8 cellular contexts compared by ENCODE assay signal in the genomic region with DNA sequence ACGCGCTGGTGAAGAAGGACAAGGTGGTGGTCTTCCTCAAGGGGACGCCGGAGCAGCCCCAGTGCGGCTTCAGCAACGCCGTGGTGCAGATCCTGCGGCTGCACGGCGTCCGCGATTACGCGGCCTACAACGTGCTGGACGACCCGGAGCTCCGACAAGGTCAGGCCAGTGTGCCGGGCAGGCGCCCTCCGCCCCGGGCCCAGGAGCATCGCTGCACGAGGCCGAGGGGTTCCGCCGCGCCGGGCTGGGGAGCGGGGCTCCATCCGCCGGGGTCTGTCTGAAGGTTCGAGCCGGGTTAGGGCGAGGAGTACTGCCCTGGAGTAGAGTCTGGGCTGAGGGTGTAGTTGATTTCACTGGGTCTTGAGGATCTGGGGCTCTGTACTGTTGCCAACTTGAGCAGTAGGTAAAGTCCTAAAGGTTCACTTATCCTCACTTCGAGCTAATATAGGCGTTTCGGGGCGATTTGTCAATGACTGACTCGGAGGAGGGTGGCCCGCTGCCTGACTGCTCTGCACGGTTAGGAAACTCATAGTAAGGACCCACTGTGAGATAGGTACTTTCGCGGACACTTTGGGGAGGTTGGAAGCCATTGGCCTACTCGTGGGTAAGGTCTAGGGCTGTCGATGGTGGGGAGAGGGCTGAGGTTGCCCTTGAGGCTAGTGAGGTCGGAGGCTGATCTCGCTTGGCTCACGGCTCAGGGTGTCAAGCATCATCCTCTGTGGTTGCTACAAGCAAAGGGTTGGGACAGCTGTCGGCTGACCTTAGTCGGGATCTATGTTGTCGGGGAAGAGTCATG. TPM values are rescaled to one million over a fixed set of nuclear protein-coding genes. Genes with fewer than 3 reads are reported as not detected.
A peak's percentile ranks its signal among the peaks of the same experiment; 100 is the strongest.
DNase-seq lines count a peak whose midpoint lies in the region; ATAC-seq, FAIRE-seq and TF ChIP-seq lines count a peak whose summit lies in the region.

No MANE protein-coding gene starts in this region.

- no peak for ATAC-seq in K562
- no peak for ATAC-seq in lung (ENCODE audit: insufficient read depth, low FRiP score)
- no peak for ATAC-seq in upper lobe of left lung (ENCODE audit: low FRiP score in 2 of 2)

- POLR2A ChIA-PET in K562 (lab: Yijun Ruan, JAX) = interaction anchor here (0.6 to 3.0 kb wide), 4 partner anchors 10 to 93 kb away, joined by 3 to 11 read pairs (median 4); no protein-coding TSS in a partner anchor

- H3K4me1 ChIP-seq in HUES6 (ENCODE audit: control insufficient read depth, insufficient read depth, low read length) (peaks cover 30% of the 10 kb centered on the region), K562 (replicated peaks in 1 of 2; ENCODE audit: control insufficient read depth in 2 of 2, insufficient read depth in 2 of 2, low read length in 2 of 2) (peaks cover 12 to 30% of the 10 kb centered on the region in 2 experiments; a peak in 4 of 5 replicates), lung (ENCODE audit: control insufficient read depth in 2 of 2, insufficient read depth in 2 of 2, low read length in 2 of 2) (peaks cover 12 to 37% of the 10 kb centered on the region in 2 donors), upper lobe of left lung (peaks cover 49 to 81% (median 62%) of the 10 kb centered on the region in 4 donors)

- whole genome bisulfite sequencing in K562 (ENCODE audit: insufficient coverage, low coverage, missing lambda C conversion rate) = 2% methylated on average over 15 of the region's 52 CpGs
- 2% methylated on average over 52 of the region's 52 CpGs for WGBS in lung, 2 donors
- 2 to 5% methylated on average over 14 to 33 of the region's 52 CpGs for WGBS in upper lobe of left lung, 2 donors

- H4K20me1 ChIP-seq in K562 (replicated peaks; ENCODE audit: control insufficient read depth, insufficient read depth, low read length) = peaks cover 23% of the 10 kb centered on the region; the same call in 1 of the 2 replicates

- peak; percentile 22 for DNase-seq in stimulated activated CD4-positive, alpha-beta T cell treated with anti-CD3 and anti-CD28 coated beads, Interleukin-4, amount 100 ng/mL, for 1 hour
- no peak for DNase-seq in stimulated activated CD4-positive, alpha-beta T cell treated with anti-CD3 and anti-CD28 coated beads, Interleukin-4, amount 100 ng/mL, for 24 hours
- DNase-seq in K562 (ENCODE audit: extremely low read depth in 1 of 4, low spot score in 3 of 4) (peak in 3 of 4 experiments; percentile 29 to 51 (median 32)), lung (ENCODE audit: low spot score) (no peak), upper lobe of left lung (no peak), pons (ENCODE audit: low spot score) (no peak), amniotic stem cell (lab: John Stamatoyannopoulos, UW) (no peak)

- TF ChIP-seq POLR2A in K562 (conservative IDR thresholded peaks at IDR 0.05) = no peak
- TF ChIP-seq POLR2A in upper lobe of left lung (IDR thresholded peaks at IDR 0.05) = no peak

- H3K9me3 ChIP-seq in HUES6 (ENCODE audit: control insufficient read depth, insufficient read depth, low read depth, low read length) (no peaks in the 10 kb centered on the region), K562 (replicated peaks; ENCODE audit: control insufficient read depth, insufficient read depth, low read depth, low read length) (no peaks in the 10 kb centered on the region), lung (ENCODE audit: control insufficient read depth in 2 of 2, insufficient read depth in 1 of 2, low read length in 1 of 2) (no peaks in the 10 kb centered on the region), upper lobe of left lung (no peaks in the 10 kb centered on the region)

- H3K27me3 ChIP-seq in HUES6 (ENCODE audit: control insufficient read depth, insufficient read depth, low read length) = no peaks in the 10 kb centered on the region
- H3K27me3 ChIP-seq in K562 (ENCODE audit: control insufficient read depth in 2 of 2, insufficient read depth in 2 of 2, low read length in 2 of 2) = no peaks in the 10 kb centered on the region
- no peaks in the 10 kb centered on the region for H3K27me3 ChIP-seq in lung (ENCODE audit: control insufficient read depth, insufficient read depth)
- no peaks in the 10 kb centered on the region for H3K27me3 ChIP-seq in upper lobe of left lung

- no peak for FAIRE-seq in K562 (lab: Jason Lieb, UNC)

- H3K9ac ChIP-seq in HUES6 (ENCODE audit: low read length) (peak overlapping the region; percentile 85), K562 (ENCODE audit: insufficient read depth in 1 of 2, low read depth in 2 of 2, low read length in 2 of 2) (peak overlapping the region; percentile 89 to 97)

- CTCF ChIA-PET in K562 (lab: Yijun Ruan, JAX; ENCODE audit: low intra/inter-chr PET ratio) = no interaction called here

- H3K27ac ChIP-seq in HUES6 (ENCODE audit: low read depth, low read length) (no peak overlapping the region; the same call in 1 of the 2 replicates), K562 (ENCODE audit: extremely low read depth, low read depth, low read length) (peak overlapping the region; percentile 94), lung (ENCODE audit: low read depth in 1 of 2, low read length in 1 of 2) (peak overlapping the region; percentile 69 to 73), upper lobe of left lung (peak overlapping the region in 3 of 4 donors; percentile 81 to 86 (median 82))

- H3K4me2 ChIP-seq in K562 (ENCODE audit: insufficient read depth, low read length) = peak overlapping the region; percentile 100

- peak overlapping the region; percentile 96 for H3K4me3 ChIP-seq in HUES6 (ENCODE audit: low read depth, low read length)
- H3K4me3 ChIP-seq in K562 = peak overlapping the region; percentile 86
- H3K4me3 ChIP-seq in lung = peak overlapping the region; percentile 98
- peak overlapping the region; percentile 85 to 90 (median 88) for H3K4me3 ChIP-seq in upper lobe of left lung

- TF ChIP-seq EP300 in K562 (IDR thresholded peaks at IDR 0.05; ENCODE audit: low read length) (no peak), upper lobe of left lung (IDR thresholded peaks at IDR 0.05) (no peak)

- peaks cover 17% of the 10 kb centered on the region for H3K36me3 ChIP-seq in HUES6 (ENCODE audit: control insufficient read depth, insufficient read depth, low read length)
- H3K36me3 ChIP-seq in K562 (ENCODE audit: control insufficient read depth, insufficient read depth, low read length) = peaks cover 33% of the 10 kb centered on the region; the same call in 2 of the 3 replicates
- no peaks in the 10 kb centered on the region for H3K36me3 ChIP-seq in lung (ENCODE audit: control insufficient read depth in 2 of 2, insufficient read depth in 2 of 2, low read length in 2 of 2)
- no peaks in the 10 kb centered on the region for H3K36me3 ChIP-seq in upper lobe of left lung

- BruUV-seq in K562 (replicated peaks; lab: Mats Ljungman, UMichigan) = no TSS peak

- intact Hi-C loops in K562 (cut with micrococcal nuclease) = no loop called here

- H2AFZ ChIP-seq in K562 (ENCODE audit: low read depth, low read length) = no peak overlapping the region

- in situ Hi-C loops in K562 (cut with MboI) = no loop called here

- no peaks in the 10 kb centered on the region for H3K9me1 ChIP-seq in K562 (ENCODE audit: control insufficient read depth, insufficient read depth, low read length)

- TF ChIP-seq RAD21 in K562 (CRISPR knock-in tag; conservative IDR thresholded peaks at IDR 0.05 in 1 of 2, IDR thresholded peaks at IDR 0.05 in 1 of 2) = no peak

- no peak for TF ChIP-seq CTCF in K562 (IDR thresholded peaks at IDR 0.05 in 2 of 3, conservative IDR thresholded peaks at IDR 0.05 in 1 of 3; ENCODE audit: insufficient read depth in 2 of 3, low read depth in 1 of 3, low read length in 3 of 3)
- no peak for TF ChIP-seq CTCF in lung (IDR thresholded peaks at IDR 0.05; ENCODE audit: control extremely low read depth, extremely low read depth)
- peak in 1 of 6 experiments; percentile 8 for TF ChIP-seq CTCF in upper lobe of left lung (IDR thresholded peaks at IDR 0.05)

- peaks cover 96% of the 10 kb centered on the region for H3K79me2 ChIP-seq in K562 (ENCODE audit: control insufficient read depth, insufficient read depth, low read length)

RNA-seq across cellular contexts. Expression of a gene that starts 0.6 kb away (rescaled TPM):
- 11.5 and 14.3 TPM in 2 replicates for total RNA-seq in K562 (2011; cell fraction: chromatin; rRNA removed; ENCODE audit: low replicate concordance)
- total RNA-seq in K562 (2011; cell fraction: nucleolus; rRNA removed) = 8.3 and 11.6 TPM in 2 replicates
- 19.2 and 24.9 TPM in 2 replicates for total RNA-seq in K562 (2011; cell fraction: nucleoplasm; rRNA removed)
- 78.4 and 97.8 TPM in 2 replicates for total RNA-seq in K562 (2014; rRNA removed)
- total RNA-seq in K562 (2014; rRNA removed; fragmentation: Illumina TruSeq; extraction: Trizol) = 85.5 and 97.4 TPM in 2 replicates
- total RNA-seq in K562 (2015; rRNA removed; fragmentation: Illumina TruSeq; extraction: Trizol) = 56.4 and 57.9 TPM in 2 replicates
- total RNA-seq in K562 (2021) = 66.8 and 68.0 TPM in 2 replicates
- polyA plus RNA-seq in K562 (2011; rRNA removed) = 63.8 and 85.2 TPM in 2 replicates
- polyA plus RNA-seq in K562 (2011; cell fraction: cytosol; rRNA removed) = 31.1 and 72.2 TPM in 2 replicates
- polyA plus RNA-seq in K562 (2011; cell fraction: nucleus; rRNA removed) = 9.8 and 21.8 TPM in 2 replicates
- 53.4 and 78.6 TPM in 2 replicates for polyA plus RNA-seq in K562 (2012)
- polyA plus RNA-seq in K562 (2014; fragmentation: Illumina TruSeq; extraction: Trizol) = 92.8 and 96.8 TPM in 2 replicates
- 10 to 100 TPM; 16.7 to 20.0 TPM for polyA plus RNA-seq in K562 (2014; fragmentation: Nextera tagmentation; extraction: Ambion mirVana)
- polyA plus RNA-seq in K562 (2014; rRNA removed) = 66.4 and 73.9 TPM in 2 replicates
- polyA minus RNA-seq in K562 (2011; rRNA and poly(A)+ RNA removed) = 32.8 and 34.4 TPM in 2 replicates
- polyA minus RNA-seq in K562 (2011; cell fraction: cytosol; rRNA and poly(A)+ RNA removed) = 17.5 and 24.9 TPM in 2 replicates
- polyA minus RNA-seq in K562 (2011; cell fraction: nucleus; rRNA and poly(A)+ RNA removed) = 5.8 and 14.6 TPM in 2 replicates
- 10 to 100 TPM; 22.4 to 35.6 TPM for total RNA-seq in lung
- polyA plus RNA-seq in lung = 10 to 100 TPM; 27.3 to 30.9 TPM
- 10 to 100 TPM; 12.6 to 34.8 (median 25.0) TPM for total RNA-seq in upper lobe of left lung

RNA-seq across cellular contexts. Expression of a gene that starts 19.0 kb away (rescaled TPM):
- 2.1 and 2.6 TPM in 2 replicates for total RNA-seq in K562 (2011; cell fraction: chromatin; rRNA removed; ENCODE audit: low replicate concordance)
- total RNA-seq in K562 (2011; cell fraction: nucleolus; rRNA removed) = 1.2 and 1.3 TPM in 2 replicates
- total RNA-seq in K562 (2011; cell fraction: nucleoplasm; rRNA removed) = 1.8 and 2.3 TPM in 2 replicates
- 0.94 and 2.7 TPM in 2 replicates for total RNA-seq in K562 (2014; rRNA removed)
- total RNA-seq in K562 (2014; rRNA removed; fragmentation: Illumina TruSeq; extraction: Trizol) = 0.55 and 0.67 TPM in 2 replicates
- 0.47 and 0.79 TPM in 2 replicates for total RNA-seq in K562 (2015; rRNA removed; fragmentation: Illumina TruSeq; extraction: Trizol)
- total RNA-seq in K562 (2021) = 2.2 and 3.1 TPM in 2 replicates
- 0.15 and 0.95 TPM in 2 replicates for polyA plus RNA-seq in K562 (2011; rRNA removed)
- polyA plus RNA-seq in K562 (2011; cell fraction: cytosol; rRNA removed) = 0.10 and 0.47 TPM in 2 replicates
- 0.40 and 1.4 TPM in 2 replicates for polyA plus RNA-seq in K562 (2011; cell fraction: nucleus; rRNA removed)
- 1.1 and 2.8 TPM in 2 replicates for polyA plus RNA-seq in K562 (2012)
- 0.61 and 0.71 TPM in 2 replicates for polyA plus RNA-seq in K562 (2014; fragmentation: Illumina TruSeq; extraction: Trizol)
- polyA plus RNA-seq in K562 (2014; fragmentation: Nextera tagmentation; extraction: Ambion mirVana) = under 1 TPM; 0.04 to 0.08 TPM
- 1.7 and 1.8 TPM in 2 replicates for polyA plus RNA-seq in K562 (2014; rRNA removed)
- 0.14 and 1.0 TPM in 2 replicates for polyA minus RNA-seq in K562 (2011; rRNA and poly(A)+ RNA removed)
- polyA minus RNA-seq in K562 (2011; cell fraction: cytosol; rRNA and poly(A)+ RNA removed) = 0.82 TPM in 1 of 2 replicates, not detected in the other
- polyA minus RNA-seq in K562 (2011; cell fraction: nucleus; rRNA and poly(A)+ RNA removed) = 0.13 and 2.0 TPM in 2 replicates
- 10 to 100 TPM in 1 of 2 donors, 1 to 10 TPM in 1; 8.4 to 30.5 TPM for total RNA-seq in lung
- polyA plus RNA-seq in lung = 1 to 10 TPM; 2.7 to 3.7 TPM
- 10 to 100 TPM; 15.6 to 38.8 (median 19.0) TPM for total RNA-seq in upper lobe of left lung

Comparison
In these comparisons a context has a peak if more than half of its experiments do, and no peak if none do; other contexts are left out.
1. DNase-seq: peak in stimulated activated CD4-positive, alpha-beta T cell treated with anti-CD3 and anti-CD28 coated beads, Interleukin-4, amount 100 ng/mL, for 1 hour (single experiment) and K562 (3 of 4); none in stimulated activated CD4-positive, alpha-beta T cell treated with anti-CD3 and anti-CD28 coated beads, Interleukin-4, amount 100 ng/mL, for 24 hours (single experiment), lung (single experiment), upper lobe of left lung (0 of 2), pons (single experiment) and amniotic stem cell (single experiment).
2. Peak in every context shown above with its lines, with median percentiles within 50 percentile points of each other: H3K4me3 ChIP-seq.